Comparison of ENCODE assay signal across 8 cellular contexts in the genomic region with DNA sequence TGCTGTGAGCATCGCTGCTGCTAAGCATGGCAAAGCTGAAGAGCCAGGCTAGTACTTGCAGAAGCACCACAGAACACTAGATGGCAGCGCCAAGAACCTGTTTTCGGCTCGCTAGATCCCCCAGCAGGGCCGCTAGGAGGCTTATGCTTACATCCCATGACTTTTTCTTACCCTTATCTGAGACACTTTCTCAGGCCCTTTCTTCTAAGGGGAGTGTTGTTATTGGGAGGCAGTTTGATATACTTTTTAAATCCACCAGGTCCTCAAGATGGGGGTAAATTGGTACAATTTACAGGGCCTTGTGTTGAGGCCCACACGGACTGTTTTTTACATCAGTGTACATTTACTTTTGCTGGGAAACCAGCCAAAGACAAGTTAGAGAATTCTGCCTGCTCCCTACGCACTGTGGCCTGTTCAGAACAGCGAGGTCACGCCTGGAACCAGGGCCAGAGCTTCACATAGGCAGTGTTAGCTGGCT. TPM values are rescaled to one million over a fixed set of nuclear protein-coding genes. Genes with fewer than 3 reads are reported as not detected.
DNase-seq lines count a peak whose midpoint lies in the region; ATAC-seq, FAIRE-seq and TF ChIP-seq lines count a peak whose summit lies in the region.

No MANE protein-coding gene starts in this region.

- ATAC-seq in GM21526 (IDR thresholded peaks at IDR 0.05; ENCODE audit: low FRiP score, unreplicated experiment): peak; percentile 92

- H3K4me2 ChIP-seq in SU-DHL-6 (ENCODE audit: low read depth, low read length, poor library complexity, severe bottlenecking) (no peak overlapping the region), astrocyte (ENCODE audit: low read length) (peak overlapping the region; percentile 38)

- H3K27me3 ChIP-seq in SU-DHL-6 (ENCODE audit: low read length) (no peaks in the 10 kb centered on the region), astrocyte (ENCODE audit: insufficient read depth, low read length) (no peaks in the 10 kb centered on the region)

- H3F3A ChIP-seq in SU-DHL-6 (ENCODE audit: insufficient read depth): no peaks in the 10 kb centered on the region

- H2AFZ ChIP-seq in SU-DHL-6 (ENCODE audit: low read depth, low read length, severe bottlenecking): no peak overlapping the region
- H2AFZ ChIP-seq in astrocyte (ENCODE audit: low read depth, low read length): peak overlapping the region; percentile 52

- no peak overlapping the region for H3K4me3 ChIP-seq in SU-DHL-6 (ENCODE audit: insufficient read depth, low read length, poor library complexity, severe bottlenecking)
- no peak overlapping the region for H3K4me3 ChIP-seq in astrocyte (ENCODE audit: insufficient read depth, low read depth, low read length)

- H3K36me3 ChIP-seq in SU-DHL-6 (ENCODE audit: low read length) (no peaks in the 10 kb centered on the region), astrocyte (ENCODE audit: insufficient read depth, low read length) (peaks cover 4% of the 10 kb centered on the region)

- H3K79me2 ChIP-seq in SU-DHL-6 (ENCODE audit: insufficient read depth, low read length) (no peaks in the 10 kb centered on the region), astrocyte (ENCODE audit: insufficient read depth, low read length) (peaks cover 22% of the 10 kb centered on the region)

- H3K27me3 Mint-ChIP-seq in astrocyte (ENCODE audit: low read depth, unreplicated experiment): no peaks in the 10 kb centered on the region

- peak; percentile 19 for DNase-seq in G401 (ENCODE audit: low spot score)
- DNase-seq in HUDEP-2 (lab: John Stamatoyannopoulos, UW; ENCODE audit: unreplicated experiment in 76 of 76): peak in 72 of 76 experiments; percentile 27 to 86 (median 64)
- DNase-seq in astrocyte (ENCODE audit: low read depth): peak; percentile 79
- peak; percentile 68 for DNase-seq in iPS DF 4.7 (ENCODE audit: extremely low read depth, low spot score)
- DNase-seq in smooth muscle cell of the brain vasculature (ENCODE audit: low read depth, low spot score): peak; percentile 83
- no peak for DNase-seq in SHP77 treated with DMSO at 0.1 percent for 48 hours (lab: John Stamatoyannopoulos, UW)

- no peak overlapping the region for H3K9ac ChIP-seq in SU-DHL-6 (ENCODE audit: low read length)
- H3K9ac ChIP-seq in astrocyte (ENCODE audit: low read length): peak overlapping the region; percentile 51

- peak; percentile 32 for FAIRE-seq in astrocyte (lab: Jason Lieb, UNC)

- H3K4me3 Mint-ChIP-seq in astrocyte (ENCODE audit: unreplicated experiment): peak overlapping the region; percentile 34

- no peaks in the 10 kb centered on the region for H3K9me3 Mint-ChIP-seq in astrocyte (ENCODE audit: unreplicated experiment)

- H3K9me3 ChIP-seq in SU-DHL-6 (ENCODE audit: insufficient read depth, low read length) (no peaks in the 10 kb centered on the region), astrocyte (ENCODE audit: insufficient read depth, low read depth, low read length) (no peaks in the 10 kb centered on the region)

- peaks cover 40% of the 10 kb centered on the region for H3K4me1 Mint-ChIP-seq in astrocyte (ENCODE audit: low read depth, unreplicated experiment)

- H3K9me2 ChIP-seq in SU-DHL-6 (replicated peaks; ENCODE audit: insufficient read depth, low read length): no peaks in the 10 kb centered on the region

- TF ChIP-seq CTCF in SU-DHL-6 (IDR thresholded peaks at IDR 0.05; ENCODE audit: insufficient read depth, low read length, poor library complexity, severe bottlenecking): peak; percentile 90
- peak; percentile 95 for TF ChIP-seq CTCF in astrocyte (IDR thresholded peaks at IDR 0.05; ENCODE audit: insufficient read depth, low read depth, low read length)

- peaks cover 3% of the 10 kb centered on the region for H3K36me3 Mint-ChIP-seq in astrocyte (ENCODE audit: low read depth, unreplicated experiment)

- in situ Hi-C loops in G401 (cut with HindIII; ENCODE audit: low sequenced_read_pairs): no loop called here

- H3K27ac ChIP-seq in SU-DHL-6 (ENCODE audit: low read depth, low read length): no peak overlapping the region
- peak overlapping the region; percentile 64 for H3K27ac ChIP-seq in astrocyte (ENCODE audit: low read depth, low read length)

- H4K20me1 ChIP-seq in SU-DHL-6 (ENCODE audit: low read depth, low read length): no peaks in the 10 kb centered on the region
- no peaks in the 10 kb centered on the region for H4K20me1 ChIP-seq in astrocyte (ENCODE audit: insufficient read depth, low read length)

- peaks cover 27% of the 10 kb centered on the region for H3K4me1 ChIP-seq in astrocyte (ENCODE audit: insufficient read depth, low read length)

- peak overlapping the region; percentile 26 for H3K27ac Mint-ChIP-seq in astrocyte (ENCODE audit: unreplicated experiment)

RNA-seq across cellular contexts. Expression of gene TRIM6, which starts 4.0 kb away (rescaled TPM):
- total RNA-seq in G401 (2014; rRNA removed; shearing (Covaris generic)): not detected in 2 replicates
- 17.6 and 23.9 TPM in 2 replicates for total RNA-seq in astrocyte

RNA-seq across cellular contexts. Expression of gene OR52B6, which starts 19.7 kb away (rescaled TPM):
- total RNA-seq in G401 (2014; rRNA removed; shearing (Covaris generic)): not detected in 2 replicates
- total RNA-seq in astrocyte: not detected in 2 replicates

RNA-seq across cellular contexts. Expression of gene TRIM34, which starts 24.4 kb away (rescaled TPM):
- not detected in 2 replicates for total RNA-seq in G401 (2014; rRNA removed; shearing (Covaris generic))
- total RNA-seq in astrocyte: 1.2 and 4.6 TPM in 2 replicates

RNA-seq across cellular contexts. Expression of gene OR52H1, which starts 52.1 kb away (rescaled TPM):
- total RNA-seq in G401 (2014; rRNA removed; shearing (Covaris generic)): not detected in 2 replicates
- total RNA-seq in astrocyte: not detected in 2 replicates

Comparison
In these comparisons a context has a peak if more than half of its experiments do, and no peak if none do; other contexts are left out.
1. RNA of gene TRIM6, which starts 4.0 kb away (total RNA-seq): 17.6 to 23.9 TPM in astrocyte; not detected in G401; every median in the first group is over 10 times any median in the second.